ENCODE assay signal across 14 cellular contexts in genomic region chr7:32893722-32894121, GRCh38. TPM values are rescaled to one million over a fixed set of nuclear protein-coding genes. Genes with fewer than 3 reads are reported as not detected.
DNase-seq lines count a peak whose midpoint lies in the region; ATAC-seq and TF ChIP-seq lines count a peak whose summit lies in the region.
"Had no signal": no experiment of that assay in that cellular context is flagged by ENCODE, and none has a peak within 500 bp of the region (broad histone marks: within the 10 kb centered on the region; RNA-seq: fewer than 3 reads in every experiment).

No MANE protein-coding gene starts in this region.

- H3K4me1 Mint-ChIP-seq in Caco-2 (ENCODE audit: low read depth, unreplicated experiment), result peaks cover 25% of the 10 kb centered on the region
- peaks cover 23 to 34% of the 10 kb centered on the region in 2 donors for H3K4me1 Mint-ChIP-seq in effector memory CD8-positive, alpha-beta T cell (ENCODE audit: low read depth in 2 of 2)
- H3K4me1 Mint-ChIP-seq in progenitor cell of endocrine pancreas (ENCODE audit: low read depth), result peaks cover 42% of the 10 kb centered on the region

- peaks cover 23% of the 10 kb centered on the region for H3K79me2 ChIP-seq in OCI-LY7 (ENCODE audit: insufficient read depth, low read depth, low read length)

- H3K27me3 ChIP-seq in Caco-2 (replicated peaks; ENCODE audit: control insufficient read depth, insufficient read depth, low read length), result no peaks in the 10 kb centered on the region
- H3K27me3 ChIP-seq: brain microvascular endothelial cell had no signal

- H3K9me3 Mint-ChIP-seq in Caco-2 (ENCODE audit: unreplicated experiment) (no peaks in the 10 kb centered on the region), progenitor cell of endocrine pancreas (ENCODE audit: low read depth) (no peaks in the 10 kb centered on the region)
- no peaks in the 10 kb centered on the region for H3K9me3 Mint-ChIP-seq in effector memory CD8-positive, alpha-beta T cell

- CTCF ChIA-PET in Caco-2 (lab: Charles Lee) (interaction anchor here (0.6 to 1.0 kb wide), 3 partner anchors 16 to 49 kb away, joined by 3 to 5 read pairs (median 3); no protein-coding TSS in a partner anchor), OCI-LY7 (lab: Charles Lee; ENCODE audit: unreplicated experiment) (interaction anchor here (1.7 kb wide), 2 partner anchors 47 to 214 kb away, joined by 3 to 7 read pairs; no protein-coding TSS in a partner anchor)

- H3K36me3 ChIP-seq in Caco-2 (ENCODE audit: control insufficient read depth, insufficient read depth, low read length) (no peaks in the 10 kb centered on the region), OCI-LY7 (ENCODE audit: insufficient read depth, low read length) (no peaks in the 10 kb centered on the region)
- H3K36me3 ChIP-seq: brain microvascular endothelial cell had no signal

- peak overlapping the region; percentile 74; the same call in 1 of the 2 replicates for H2AFZ ChIP-seq in OCI-LY7 (ENCODE audit: low read length)

- DNase-seq in Caco-2 (no peak), OCI-LY7 (ENCODE audit: low spot score) (no peak), progenitor cell of endocrine pancreas (ENCODE audit: low spot score, unreplicated experiment) (no peak), NCI-H2171 (lab: John Stamatoyannopoulos, UW) (no peak), DMS153 treated with DMSO at 0.1 percent for 48 hours (lab: John Stamatoyannopoulos, UW; ENCODE audit: unreplicated experiment) (no peak)
- DNase-seq in effector memory CD8-positive, alpha-beta T cell, result no peak
- DNase-seq: activated CD4-positive, alpha-beta T cell treated with anti-CD3 and anti-CD28 coated beads, Interleukin-2, amount 50 U/mL, for 1 hour; brain microvascular endothelial cell; DMS153; kidney glomerular epithelial cell; NCI-H446; posterior cingulate gyrus; SIG-M5 had no signal

- H3K27me3 Mint-ChIP-seq in Caco-2 (ENCODE audit: insufficient read depth, unreplicated experiment) (no peaks in the 10 kb centered on the region), progenitor cell of endocrine pancreas (no peaks in the 10 kb centered on the region)
- H3K27me3 Mint-ChIP-seq in effector memory CD8-positive, alpha-beta T cell, result peaks cover 0 to 8% of the 10 kb centered on the region in 2 donors

- H3K4me3 ChIP-seq in Caco-2 (ENCODE audit: low read depth, low read length) (peak overlapping the region; percentile 86), OCI-LY7 (ENCODE audit: low read depth, low read length, poor library complexity, severe bottlenecking) (no peak overlapping the region)

- H3K36me3 Mint-ChIP-seq in Caco-2 (ENCODE audit: insufficient read depth, unreplicated experiment), result peaks cover 30% of the 10 kb centered on the region
- H3K36me3 Mint-ChIP-seq in effector memory CD8-positive, alpha-beta T cell (ENCODE audit: insufficient read depth), result peaks cover 37% of the 10 kb centered on the region
- H3K36me3 Mint-ChIP-seq in progenitor cell of endocrine pancreas (ENCODE audit: insufficient read depth), result no peaks in the 10 kb centered on the region

- H3K4me1 ChIP-seq in Caco-2 (peaks cover 27% of the 10 kb centered on the region), OCI-LY7 (ENCODE audit: insufficient read depth, low read length, poor library complexity, severe bottlenecking) (peaks cover 24% of the 10 kb centered on the region)

- no peaks in the 10 kb centered on the region; the same call in 1 of the 2 replicates for H3K9me2 ChIP-seq in OCI-LY7 (ENCODE audit: insufficient read depth, low read length)

- intact Hi-C loops in Caco-2 (cut with micrococcal nuclease; ENCODE audit: unreplicated experiment), result loop anchor here (2.0 kb wide), 3 partner anchors 49 to 399 kb away; partner anchors contain the start of genes AVL9 and RP9
- intact Hi-C loops in OCI-LY7 (cut with micrococcal nuclease; ENCODE audit: unreplicated experiment), result loop anchor here (2.0 to 5.0 kb wide), 2 partner anchors 157 to 396 kb away; partner anchors contain the start of gene AVL9

- POLR2A ChIA-PET in Caco-2 (lab: Charles Lee), result interaction anchor here (1.2 kb wide), 1 partner anchor 64 kb away, joined by 4 read pairs; the partner anchor contains the start of gene FKBP9
- POLR2A ChIA-PET in OCI-LY7 (lab: Charles Lee), result interaction anchor here (0.6 to 2.7 kb wide), 10 partner anchors 9 to 231 kb away, joined by 3 to 9 read pairs (median 4); no protein-coding TSS in a partner anchor

- BruUV-seq in Caco-2 (replicated peaks; lab: Mats Ljungman, UMichigan) (no TSS peak), OCI-LY7 (replicated peaks; lab: Mats Ljungman, UMichigan) (no TSS peak)

- H3K27ac Mint-ChIP-seq in Caco-2 (ENCODE audit: unreplicated experiment) (peak overlapping the region; percentile 78), progenitor cell of endocrine pancreas (peak overlapping the region; percentile 99)
- H3K27ac Mint-ChIP-seq in effector memory CD8-positive, alpha-beta T cell, result peak overlapping the region; percentile 100

- TF ChIP-seq CTCF in Caco-2 (IDR thresholded peaks at IDR 0.05; ENCODE audit: insufficient read depth in 1 of 2, low read depth in 1 of 2, low read length in 1 of 2, severe bottlenecking in 1 of 2, unreplicated experiment in 1 of 2) (no peak), OCI-LY7 (conservative IDR thresholded peaks at IDR 0.05; ENCODE audit: low read length) (no peak), progenitor cell of endocrine pancreas (IDR thresholded peaks at IDR 0.05; ENCODE audit: unreplicated experiment) (no peak)

- H3K27ac ChIP-seq in OCI-LY7 (ENCODE audit: low read depth, low read length, poor library complexity, severe bottlenecking), result peak overlapping the region; percentile 91

- ATAC-seq in effector memory CD8-positive, alpha-beta T cell (replicated peaks), result no peak
- ATAC-seq in HG03378 (IDR thresholded peaks at IDR 0.05; ENCODE audit: unreplicated experiment), result no peak

- peaks cover 9% of the 10 kb centered on the region; the same call in 1 of the 2 replicates for H4K20me1 ChIP-seq in OCI-LY7 (ENCODE audit: insufficient read depth, low read length)

- H3K9me3 ChIP-seq in Caco-2 (no peaks in the 10 kb centered on the region), OCI-LY7 (ENCODE audit: low read length) (no peaks in the 10 kb centered on the region)

- H3K4me2 ChIP-seq in OCI-LY7 (ENCODE audit: low read length), result peak overlapping the region; percentile 95; the same call in 1 of the 2 replicates

- H3K4me3 Mint-ChIP-seq in Caco-2 (ENCODE audit: unreplicated experiment), result peak overlapping the region; percentile 99
- H3K4me3 Mint-ChIP-seq in effector memory CD8-positive, alpha-beta T cell, result no peak overlapping the region
- H3K4me3 Mint-ChIP-seq in progenitor cell of endocrine pancreas (ENCODE audit: low read depth), result peak overlapping the region; percentile 85

RNA-seq across cellular contexts. Expression of gene KBTBD2, which starts 2.2 kb away (rescaled TPM):
- 30.2 and 30.8 TPM in 2 replicates for total RNA-seq in Caco-2 (2022)
- total RNA-seq in OCI-LY7 (2014; rRNA removed; shearing (Covaris generic)), result 35.0 and 35.9 TPM in 2 replicates
- 34.5 and 40.8 TPM in 2 replicates for total RNA-seq in OCI-LY7 (2022)
- 47.5 and 48.1 TPM in 2 replicates for total RNA-seq in progenitor cell of endocrine pancreas

Comparison
In these comparisons a context has a peak if more than half of its experiments do, and no peak if none do; other contexts are left out.
1. H3K4me3 Mint-ChIP-seq: peak in Caco-2 (single experiment) and progenitor cell of endocrine pancreas (single experiment); none in effector memory CD8-positive, alpha-beta T cell (0 of 2).
2. Peak in every context shown above with its lines, with median percentiles within 50 percentile points of each other: H3K27ac Mint-ChIP-seq.